24 cellular contexts compared by ENCODE assay signal in genomic region chr10:118595064-118595420, GRCh38. TPM values are rescaled to one million over a fixed set of nuclear protein-coding genes. Genes with fewer than 3 reads are reported as not detected.
A peak's percentile ranks its signal among the peaks of the same experiment; 100 is the strongest.
DNase-seq lines count a peak whose midpoint lies in the region; ATAC-seq and TF ChIP-seq lines count a peak whose summit lies in the region.
"Had no signal": no experiment of that assay in that cellular context is flagged by ENCODE, and none has a peak within 500 bp of the region (broad histone marks: within the 10 kb centered on the region; RNA-seq: fewer than 3 reads in every experiment).

No MANE protein-coding gene starts in this region.

- intact Hi-C loops in mucosa of descending colon (cut with DNase I, micrococcal nuclease) = no loop called here

- H3K27me3 Mint-ChIP-seq in neural crest cell (ENCODE audit: low read depth) = peaks cover 98% of the 10 kb centered on the region

- no peak for TF ChIP-seq CTCF in neural crest cell (conservative IDR thresholded peaks at IDR 0.05)
- no peak for TF ChIP-seq CTCF in mucosa of descending colon (IDR thresholded peaks at IDR 0.05)

- DNase-seq in NCI-H2227 (lab: John Stamatoyannopoulos, UW; ENCODE audit: unreplicated experiment) (peak; percentile 9), NCI-H2227 treated with DMSO at 0.1 percent for 48 hours (lab: John Stamatoyannopoulos, UW) (no peak), neural crest cell (ENCODE audit: low read depth, low spot score) (no peak), mucosa of descending colon (no peak), A172 (ENCODE audit: low spot score) (no peak), NCI-H2081 (lab: John Stamatoyannopoulos, UW) (no peak)
- DNase-seq: activated gamma-delta T cell, NCI-H1930, NCI-H226, NCI-H69, SHP77, SW 1271 had no signal

- H3K4me1 Mint-ChIP-seq in neural crest cell = peaks cover 20% of the 10 kb centered on the region

- H3K36me3 Mint-ChIP-seq in neural crest cell (ENCODE audit: low read depth) = no peaks in the 10 kb centered on the region
- H3K36me3 Mint-ChIP-seq: IgD-negative memory B cell had no signal

- peak overlapping the region; percentile 67 for H3K4me3 Mint-ChIP-seq in neural crest cell
- H3K4me3 Mint-ChIP-seq: activated CD8-positive, alpha-beta T cell treated with anti-CD3 and anti-CD28 coated beads for 36 hours; IgD-negative memory B cell had no signal

- H3K9ac ChIP-seq in HUES48 (ENCODE audit: low read depth, low read length) (no peak overlapping the region), endocrine pancreas (ENCODE audit: control insufficient read depth, insufficient read depth, low read length) (peak overlapping the region; percentile 39)

- H3K9me3 ChIP-seq in HUES48 (ENCODE audit: control insufficient read depth, insufficient read depth, low read length) (no peaks in the 10 kb centered on the region), endocrine pancreas (ENCODE audit: control insufficient read depth, low read length) (no peaks in the 10 kb centered on the region), mucosa of descending colon (no peaks in the 10 kb centered on the region)
- H3K9me3 ChIP-seq: HAP-1, lower lobe of right lung, neutrophil, psoas muscle had no signal

- no peak overlapping the region for H3K27ac Mint-ChIP-seq in neural crest cell (ENCODE audit: unreplicated experiment)
- H3K27ac Mint-ChIP-seq: activated CD8-positive, alpha-beta T cell treated with anti-CD3 and anti-CD28 coated beads for 36 hours; CD4-positive, alpha-beta T cell; IgD-negative memory B cell had no signal

- no peak for ATAC-seq in mucosa of descending colon

- no peak overlapping the region for H3K27ac ChIP-seq in HUES48 (ENCODE audit: low read depth, low read length)
- H3K27ac ChIP-seq: 22Rv1, brain microvascular endothelial cell, epithelial cell of prostate, lower lobe of right lung, neutrophil, psoas muscle had no signal

- H3K36me3 ChIP-seq in HUES48 (ENCODE audit: control insufficient read depth, insufficient read depth, low read length) (no peaks in the 10 kb centered on the region), endocrine pancreas (ENCODE audit: control insufficient read depth, insufficient read depth, low read length) (no peaks in the 10 kb centered on the region), mucosa of descending colon (ENCODE audit: low read depth) (no peaks in the 10 kb centered on the region)
- H3K36me3 ChIP-seq: brain microvascular endothelial cell, HAP-1, lower lobe of right lung, neutrophil had no signal

- H3K4me1 ChIP-seq in HUES48 (ENCODE audit: control insufficient read depth, insufficient read depth, low read length) (peaks cover 11% of the 10 kb centered on the region), endocrine pancreas (ENCODE audit: control insufficient read depth, insufficient read depth, low read length) (peaks cover 4% of the 10 kb centered on the region), mucosa of descending colon (ENCODE audit: low read depth) (no peaks in the 10 kb centered on the region)
- H3K4me1 ChIP-seq: lower lobe of right lung, psoas muscle had no signal

- H3K9me3 Mint-ChIP-seq in neural crest cell = no peaks in the 10 kb centered on the region
- H3K9me3 Mint-ChIP-seq: activated CD8-positive, alpha-beta T cell treated with anti-CD3 and anti-CD28 coated beads for 36 hours; CD4-positive, alpha-beta T cell had no signal

- peak overlapping the region; percentile 72 for H3K4me3 ChIP-seq in HUES48 (ENCODE audit: low read depth, low read length)
- H3K4me3 ChIP-seq in endocrine pancreas (ENCODE audit: control insufficient read depth, insufficient read depth, low read length) = peak overlapping the region; percentile 44
- H3K4me3 ChIP-seq in mucosa of descending colon = no peak overlapping the region
- H3K4me3 ChIP-seq: HAP-1, lower lobe of right lung, psoas muscle had no signal

- H3K27me3 ChIP-seq in HUES48 (ENCODE audit: control insufficient read depth, insufficient read depth, low read length) (peaks cover 43% of the 10 kb centered on the region), endocrine pancreas (ENCODE audit: control insufficient read depth, insufficient read depth, low read length) (no peaks in the 10 kb centered on the region)

RNA-seq across cellular contexts. Expression of gene PRLHR, which starts 0.4 kb away (rescaled TPM):
- total RNA-seq in neural crest cell (not detected in 2 replicates), mucosa of descending colon (not detected)
- total RNA-seq in A172 (2014; rRNA removed; shearing (Covaris generic)) = not detected in 2 replicates
- total RNA-seq: activated CD8-positive, alpha-beta T cell treated with anti-CD3 and anti-CD28 coated beads for 36 hours; CD4-positive, alpha-beta T cell; lower lobe of right lung had no signal
